In genomic region chr17:17778308-17779014, GRCh38 we compare ENCODE assay signal across 12 cellular contexts. TPM values are rescaled to one million over a fixed set of nuclear protein-coding genes. Genes with fewer than 3 reads are reported as not detected.
DNase-seq lines count a peak whose midpoint lies in the region; ATAC-seq and TF ChIP-seq lines count a peak whose summit lies in the region.
"Had no signal": no experiment of that assay in that cellular context is flagged by ENCODE, and none has a peak within 500 bp of the region (broad histone marks: within the 10 kb centered on the region; RNA-seq: fewer than 3 reads in every experiment).

No MANE protein-coding gene starts in this region.

- H3K27me3 ChIP-seq in body of pancreas (no peaks in the 10 kb centered on the region), heart right ventricle (peaks cover 0 to 30% (median 0%) of the 10 kb centered on the region in 7 donors)
- no peaks in the 10 kb centered on the region for H3K27me3 ChIP-seq in CD8-positive, alpha-beta T cell (ENCODE audit: insufficient read depth, low read length)

- H3K9me3 ChIP-seq in body of pancreas (no peaks in the 10 kb centered on the region), heart right ventricle (no peaks in the 10 kb centered on the region)
- no peaks in the 10 kb centered on the region for H3K9me3 ChIP-seq in CD8-positive, alpha-beta T cell (ENCODE audit: low read length)

- no peaks in the 10 kb centered on the region for H3K36me3 Mint-ChIP-seq in CD8-positive, alpha-beta T cell

- intact Hi-C loops in body of pancreas (cut with DNase I): no loop called here
- intact Hi-C loops in heart right ventricle (cut with DNase I): loop anchor here in 2 of 10 donors (10.0 kb wide), 1 partner anchor 94 kb away; the partner anchor contains the start of gene RAI1 (in 2 of the 2)
- intact Hi-C loops in posterior vena cava (cut with DNase I): no loop called here
- intact Hi-C loops in CD8-positive, alpha-beta T cell (cut with DNase I, micrococcal nuclease): no loop called here

- TF ChIP-seq CTCF in AG09319 (IDR thresholded peaks at IDR 0.05; ENCODE audit: low read depth, low read length) (no peak), body of pancreas (IDR thresholded peaks at IDR 0.05) (no peak), heart right ventricle (IDR thresholded peaks at IDR 0.05) (no peak), GM13976 (IDR thresholded peaks at IDR 0.05; ENCODE audit: borderline replicate concordance, control extremely low read depth, extremely low read depth, insufficient read depth, missing control alignments) (no peak), GM10248 (IDR thresholded peaks at IDR 0.05; ENCODE audit: control extremely low read depth, extremely low read depth, low read depth, missing control alignments) (no peak)
- no peak for TF ChIP-seq CTCF in CD8-positive, alpha-beta T cell (IDR thresholded peaks at IDR 0.05)

- peaks cover 7% of the 10 kb centered on the region for H3K4me1 Mint-ChIP-seq in CD8-positive, alpha-beta T cell (ENCODE audit: low read depth)

- H3K4me1 ChIP-seq in body of pancreas (peaks cover 46% of the 10 kb centered on the region), heart right ventricle (peaks cover 39 to 73% (median 51%) of the 10 kb centered on the region in 9 donors)
- peaks cover 7% of the 10 kb centered on the region for H3K4me1 ChIP-seq in CD8-positive, alpha-beta T cell (ENCODE audit: insufficient read depth, low read length)

- CTCF ChIA-PET in CD8-positive, alpha-beta T cell (lab: Charles Lee): interaction anchor here (0.6 to 2.5 kb wide), 4 partner anchors 8 to 82 kb away, joined by 3 to 9 read pairs (median 3); no protein-coding TSS in a partner anchor
- CTCF ChIA-PET in GM10248 (lab: Yijun Ruan, JAX): interaction anchor here (0.9 to 1.5 kb wide), 3 partner anchors 17 to 86 kb away, joined by 3 to 4 read pairs (median 3); no protein-coding TSS in a partner anchor

- no peaks in the 10 kb centered on the region for H3K9me3 Mint-ChIP-seq in CD8-positive, alpha-beta T cell
- H3K9me3 Mint-ChIP-seq: activated T-cell treated with anti-CD3 and anti-CD28 coated beads, Interleukin-2, amount 50 U/mL, for 24 hours had no signal

- H3K36me3 ChIP-seq in body of pancreas (replicated peaks in 1 of 2; ENCODE audit: insufficient read depth in 1 of 2, low read depth in 2 of 2) (no peaks in the 10 kb centered on the region), heart right ventricle (no peaks in the 10 kb centered on the region)
- no peaks in the 10 kb centered on the region for H3K36me3 ChIP-seq in CD8-positive, alpha-beta T cell (ENCODE audit: insufficient read depth, low read length)

- ATAC-seq in body of pancreas (no peak), heart right ventricle (peak in 7 of 8 donors; percentile 24 to 59 (median 49)), GM19467 (IDR thresholded peaks at IDR 0.05; ENCODE audit: unreplicated experiment) (no peak)
- ATAC-seq in CD8-positive, alpha-beta T cell: no peak
- ATAC-seq: T-helper 17 cell had no signal

- peak overlapping the region in 2 of 4 donors; percentile 9 to 48 for H3K27ac ChIP-seq in body of pancreas
- peak overlapping the region; percentile 11 to 97 (median 83) for H3K27ac ChIP-seq in heart right ventricle
- H3K27ac ChIP-seq in CD8-positive, alpha-beta T cell (ENCODE audit: low read depth, low read length): no peak overlapping the region
- H3K27ac ChIP-seq: HL-60 had no signal

- no peak overlapping the region for H3K27ac Mint-ChIP-seq in CD8-positive, alpha-beta T cell
- H3K27ac Mint-ChIP-seq: activated T-cell treated with anti-CD3 and anti-CD28 coated beads, Interleukin-2, amount 50 U/mL, for 24 hours; T-helper 17 cell had no signal

- TF ChIP-seq POLR2A in body of pancreas (IDR thresholded peaks at IDR 0.05): no peak

- DNase-seq in AG09319 (ENCODE audit: extremely low read depth, low read depth) (peak; percentile 30), body of pancreas (peak in 3 of 4 donors; percentile 54 to 59 (median 55)), heart right ventricle (peak; percentile 76 to 89), posterior vena cava (ENCODE audit: low spot score) (peak; percentile 87), GM13976 (ENCODE audit: low spot score) (no peak), GM10248 (ENCODE audit: extremely low spot score) (no peak)
- no peak for DNase-seq in CD8-positive, alpha-beta T cell
- DNase-seq: activated T-cell treated with anti-CD3 and anti-CD28 coated beads, Interleukin-2, amount 50 U/mL, for 24 hours; NCI-H1930; T-helper 17 cell had no signal

- no peak overlapping the region for H3K4me3 Mint-ChIP-seq in CD8-positive, alpha-beta T cell
- H3K4me3 Mint-ChIP-seq: activated T-cell treated with anti-CD3 and anti-CD28 coated beads, Interleukin-2, amount 50 U/mL, for 24 hours; T-helper 17 cell had no signal

- no peaks in the 10 kb centered on the region for H3K27me3 Mint-ChIP-seq in CD8-positive, alpha-beta T cell (ENCODE audit: low read depth)
- H3K27me3 Mint-ChIP-seq: T-helper 17 cell had no signal

- H3K4me3 ChIP-seq in body of pancreas (no peak overlapping the region), heart right ventricle (no peak overlapping the region)
- no peak overlapping the region for H3K4me3 ChIP-seq in CD8-positive, alpha-beta T cell (ENCODE audit: low read depth, low read length)

- 59 to 67% methylated on average over 4 to 8 of the region's 8 CpGs for WGBS in body of pancreas, 2 donors
- WGBS in heart right ventricle, 2 donors: 40 to 44% methylated on average over 8 of the region's 8 CpGs

- in situ Hi-C loops in GM13976 (cut with MboI; ENCODE audit: low sequenced_read_pairs, unreplicated experiment): no loop called here

- POLR2A ChIA-PET in CD8-positive, alpha-beta T cell (lab: Charles Lee): no interaction called here
- POLR2A ChIA-PET in GM10248 (lab: Yijun Ruan, JAX): no interaction called here

RNA-seq across cellular contexts. Expression of gene SREBF1, which starts 58.3 kb away (rescaled TPM):
- total RNA-seq in body of pancreas (10 to 100 TPM; 22.3 to 88.0 TPM), heart right ventricle (10 to 100 TPM in 8 of 10 donors, 1 to 10 TPM in 2; 9.0 to 44.1 (median 16.4) TPM), posterior vena cava (10 to 100 TPM; 29.3 to 62.7 TPM)
- polyA plus RNA-seq in heart right ventricle: 10 to 100 TPM; 49.0 to 61.2 TPM
- total RNA-seq in CD8-positive, alpha-beta T cell: 100 to 1,000 TPM; 401 to 412 TPM

Comparison
In these comparisons a context has a peak if more than half of its experiments do, and no peak if none do; other contexts are left out.
1. DNase-seq: peak in AG09319 (single experiment), body of pancreas (3 of 4), heart right ventricle (2 of 2) and posterior vena cava (single experiment); none in CD8-positive, alpha-beta T cell (0 of 7), GM13976 (single experiment) and GM10248 (single experiment).
2. ATAC-seq: peak in heart right ventricle (7 of 8); none in body of pancreas (single experiment), GM19467 (single experiment) and CD8-positive, alpha-beta T cell (single experiment).
3. RNA of gene SREBF1, which starts 58.3 kb away (total RNA-seq): 401 to 412 TPM in CD8-positive, alpha-beta T cell; 22.3 to 88.0 TPM in body of pancreas, 29.3 to 62.7 TPM in posterior vena cava and 9.0 to 44.1 TPM in heart right ventricle; every median in the first group is over 4 times any median in the second.